Comparison of ENCODE assay signal across 21 cellular contexts in the genomic region with DNA sequence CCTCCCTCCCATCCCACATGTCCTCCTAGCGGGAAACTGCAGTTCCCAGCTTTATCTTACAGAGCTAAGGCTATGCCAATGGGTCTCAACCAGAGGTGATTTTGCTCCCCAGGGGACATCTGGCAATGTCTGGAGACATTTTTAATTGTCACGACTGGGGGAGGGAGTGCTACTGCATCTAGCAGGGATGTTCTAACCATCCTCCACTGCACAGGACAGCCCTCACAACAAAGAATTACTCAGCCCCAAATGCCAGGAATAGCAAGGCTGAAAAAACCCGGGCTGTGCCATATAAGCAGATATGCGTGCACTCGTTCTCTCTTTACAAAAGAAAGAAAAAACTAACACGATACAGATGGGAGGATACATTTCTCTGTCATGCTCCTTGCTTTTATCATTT. TPM values are rescaled to one million over a fixed set of nuclear protein-coding genes. Genes with fewer than 3 reads are reported as not detected.
"Had no signal": no experiment of that assay in that cellular context is flagged by ENCODE, and none has a peak within 500 bp of the region (broad histone marks: within the 10 kb centered on the region; RNA-seq: fewer than 3 reads in every experiment).

No MANE protein-coding gene starts in this region.

- H3K27ac ChIP-seq: SJSA1, SK-N-MC had no signal

- H3K27me3 ChIP-seq: SJSA1 had no signal

- H3K9me3 ChIP-seq: SJSA1 had no signal

- H3K4me3 ChIP-seq: SJSA1, SK-N-MC had no signal

- DNase-seq: KBM-7, MV-4-11, NCI-H1048, NCI-H1105, NCI-H1417, NCI-H1436 treated with DMSO at 0.1 percent for 48 hours, NCI-H1694, NCI-H187 treated with DMSO at 0.1 percent for 48 hours, NCI-H2029 treated with DMSO at 0.1 percent for 48 hours, NCI-H2227 treated with DMSO at 0.1 percent for 48 hours, NCI-H524, NCI-H69, NCI-H774, Right ventricle myocardium superior, RPMI8226, SIG-M5 had no signal

RNA-seq across cellular contexts. Expression of a gene that starts 34.2 kb away (rescaled TPM):
- total RNA-seq: HT-29, LHCN-M2, MCF 10A, SJSA1 had no signal
